In the genomic region with DNA sequence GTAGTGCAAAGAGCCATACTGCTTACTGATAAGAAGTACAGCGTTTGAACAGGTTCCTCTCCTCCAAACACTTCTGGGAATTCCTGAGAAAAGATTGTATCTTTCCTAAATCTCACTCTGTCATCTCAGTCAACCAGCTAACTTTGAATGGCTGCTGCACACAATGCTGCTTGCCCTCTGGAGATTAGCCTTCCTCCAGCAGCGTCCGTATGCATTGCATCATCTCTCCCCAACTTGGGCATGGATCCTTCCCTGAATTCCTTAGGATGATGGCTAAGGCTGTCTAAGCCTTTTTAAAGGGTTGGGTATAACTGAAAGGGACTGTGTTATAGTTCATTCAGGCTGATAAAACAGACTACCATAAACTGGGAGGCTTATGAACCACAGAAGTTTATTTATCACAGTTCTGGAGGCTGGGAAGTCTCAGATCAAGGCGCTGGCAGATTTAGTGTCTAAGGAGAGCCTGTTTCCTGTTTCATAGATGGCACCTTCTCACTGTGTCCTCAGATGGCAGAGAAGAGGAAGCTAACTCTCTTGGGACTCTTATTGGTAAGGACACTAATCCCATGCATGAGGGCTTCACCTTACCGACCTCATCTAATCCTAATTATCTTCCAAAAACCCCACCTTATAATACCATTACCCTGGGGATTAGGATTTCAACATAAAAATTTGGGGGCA, we compare ENCODE assay signal across 1 cellular context.
TF ChIP-seq lines count a peak whose summit lies in the region.

No MANE protein-coding gene starts in this region.

TF ChIP-seq in GM23338, 12 proteins besides CTCF, POLR2A, EP300 and RAD21 (continued from another document):
- TF ChIP-seq NANOG (IDR thresholded peaks at IDR 0.05; ENCODE audit: borderline replicate concordance) (no peak), REST (IDR thresholded peaks at IDR 0.05; ENCODE audit: unreplicated experiment) (no peak), STAT1 (IDR thresholded peaks at IDR 0.05; ENCODE audit: unreplicated experiment) (no peak), CREB1 (CRISPR knock-in tag; IDR thresholded peaks at IDR 0.05; ENCODE audit: low read depth) (no peak), EZH2phosphoT487 (IDR thresholded peaks at IDR 0.05; ENCODE audit: unreplicated experiment) (no peak), JUNB (IDR thresholded peaks at IDR 0.05; ENCODE audit: unreplicated experiment) (no peak)
- TF ChIP-seq, protein P1, sequence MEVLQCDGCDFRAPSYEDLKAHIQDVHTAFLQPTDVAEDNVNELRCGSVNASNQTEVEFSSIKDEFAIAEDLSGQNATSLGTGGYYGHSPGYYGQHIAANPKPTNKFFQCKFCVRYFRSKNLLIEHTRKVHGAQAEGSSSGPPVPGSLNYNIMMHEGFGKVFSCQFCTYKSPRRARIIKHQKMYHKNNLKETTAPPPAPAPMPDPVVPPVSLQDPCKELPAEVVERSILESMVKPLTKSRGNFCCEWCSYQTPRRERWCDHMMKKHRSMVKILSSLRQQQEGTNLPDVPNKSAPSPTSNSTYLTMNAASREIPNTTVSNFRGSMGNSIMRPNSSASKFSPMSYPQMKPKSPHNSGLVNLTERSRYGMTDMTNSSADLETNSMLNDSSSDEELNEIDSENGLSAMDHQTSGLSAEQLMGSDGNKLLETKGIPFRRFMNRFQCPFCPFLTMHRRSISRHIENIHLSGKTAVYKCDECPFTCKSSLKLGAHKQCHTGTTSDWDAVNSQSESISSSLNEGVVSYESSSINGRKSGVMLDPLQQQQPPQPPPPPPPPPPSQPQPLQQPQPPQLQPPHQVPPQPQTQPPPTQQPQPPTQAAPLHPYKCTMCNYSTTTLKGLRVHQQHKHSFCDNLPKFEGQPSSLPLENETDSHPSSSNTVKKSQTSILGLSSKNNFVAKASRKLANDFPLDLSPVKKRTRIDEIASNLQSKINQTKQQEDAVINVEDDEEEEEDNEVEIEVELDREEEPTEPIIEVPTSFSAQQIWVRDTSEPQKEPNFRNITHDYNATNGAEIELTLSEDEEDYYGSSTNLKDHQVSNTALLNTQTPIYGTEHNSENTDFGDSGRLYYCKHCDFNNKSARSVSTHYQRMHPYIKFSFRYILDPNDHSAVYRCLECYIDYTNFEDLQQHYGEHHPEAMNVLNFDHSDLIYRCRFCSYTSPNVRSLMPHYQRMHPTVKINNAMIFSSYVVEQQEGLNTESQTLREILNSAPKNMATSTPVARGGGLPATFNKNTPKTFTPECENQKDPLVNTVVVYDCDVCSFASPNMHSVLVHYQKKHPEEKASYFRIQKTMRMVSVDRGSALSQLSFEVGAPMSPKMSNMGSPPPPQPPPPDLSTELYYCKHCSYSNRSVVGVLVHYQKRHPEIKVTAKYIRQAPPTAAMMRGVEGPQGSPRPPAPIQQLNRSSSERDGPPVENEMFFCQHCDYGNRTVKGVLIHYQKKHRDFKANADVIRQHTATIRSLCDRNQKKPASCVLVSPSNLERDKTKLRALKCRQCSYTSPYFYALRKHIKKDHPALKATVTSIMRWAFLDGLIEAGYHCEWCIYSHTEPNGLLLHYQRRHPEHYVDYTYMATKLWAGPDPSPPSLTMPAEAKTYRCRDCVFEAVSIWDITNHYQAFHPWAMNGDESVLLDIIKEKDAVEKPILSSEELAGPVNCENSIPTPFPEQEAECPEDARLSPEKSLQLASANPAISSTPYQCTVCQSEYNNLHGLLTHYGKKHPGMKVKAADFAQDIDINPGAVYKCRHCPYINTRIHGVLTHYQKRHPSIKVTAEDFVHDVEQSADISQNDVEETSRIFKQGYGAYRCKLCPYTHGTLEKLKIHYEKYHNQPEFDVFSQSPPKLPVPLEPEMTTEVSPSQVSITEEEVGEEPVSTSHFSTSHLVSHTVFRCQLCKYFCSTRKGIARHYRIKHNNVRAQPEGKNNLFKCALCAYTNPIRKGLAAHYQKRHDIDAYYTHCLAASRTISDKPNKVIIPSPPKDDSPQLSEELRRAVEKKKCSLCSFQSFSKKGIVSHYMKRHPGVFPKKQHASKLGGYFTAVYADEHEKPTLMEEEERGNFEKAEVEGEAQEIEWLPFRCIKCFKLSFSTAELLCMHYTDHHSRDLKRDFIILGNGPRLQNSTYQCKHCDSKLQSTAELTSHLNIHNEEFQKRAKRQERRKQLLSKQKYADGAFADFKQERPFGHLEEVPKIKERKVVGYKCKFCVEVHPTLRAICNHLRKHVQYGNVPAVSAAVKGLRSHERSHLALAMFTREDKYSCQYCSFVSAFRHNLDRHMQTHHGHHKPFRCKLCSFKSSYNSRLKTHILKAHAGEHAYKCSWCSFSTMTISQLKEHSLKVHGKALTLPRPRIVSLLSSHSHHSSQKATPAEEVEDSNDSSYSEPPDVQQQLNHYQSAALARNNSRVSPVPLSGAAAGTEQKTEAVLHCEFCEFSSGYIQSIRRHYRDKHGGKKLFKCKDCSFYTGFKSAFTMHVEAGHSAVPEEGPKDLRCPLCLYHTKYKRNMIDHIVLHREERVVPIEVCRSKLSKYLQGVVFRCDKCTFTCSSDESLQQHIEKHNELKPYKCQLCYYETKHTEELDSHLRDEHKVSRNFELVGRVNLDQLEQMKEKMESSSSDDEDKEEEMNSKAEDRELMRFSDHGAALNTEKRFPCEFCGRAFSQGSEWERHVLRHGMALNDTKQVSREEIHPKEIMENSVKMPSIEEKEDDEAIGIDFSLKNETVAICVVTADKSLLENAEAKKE (CRISPR knock-in tag; IDR thresholded peaks at IDR 0.05) = no peak
